Comparison of ENCODE assay signal across 1 cellular context in the genomic region with DNA sequence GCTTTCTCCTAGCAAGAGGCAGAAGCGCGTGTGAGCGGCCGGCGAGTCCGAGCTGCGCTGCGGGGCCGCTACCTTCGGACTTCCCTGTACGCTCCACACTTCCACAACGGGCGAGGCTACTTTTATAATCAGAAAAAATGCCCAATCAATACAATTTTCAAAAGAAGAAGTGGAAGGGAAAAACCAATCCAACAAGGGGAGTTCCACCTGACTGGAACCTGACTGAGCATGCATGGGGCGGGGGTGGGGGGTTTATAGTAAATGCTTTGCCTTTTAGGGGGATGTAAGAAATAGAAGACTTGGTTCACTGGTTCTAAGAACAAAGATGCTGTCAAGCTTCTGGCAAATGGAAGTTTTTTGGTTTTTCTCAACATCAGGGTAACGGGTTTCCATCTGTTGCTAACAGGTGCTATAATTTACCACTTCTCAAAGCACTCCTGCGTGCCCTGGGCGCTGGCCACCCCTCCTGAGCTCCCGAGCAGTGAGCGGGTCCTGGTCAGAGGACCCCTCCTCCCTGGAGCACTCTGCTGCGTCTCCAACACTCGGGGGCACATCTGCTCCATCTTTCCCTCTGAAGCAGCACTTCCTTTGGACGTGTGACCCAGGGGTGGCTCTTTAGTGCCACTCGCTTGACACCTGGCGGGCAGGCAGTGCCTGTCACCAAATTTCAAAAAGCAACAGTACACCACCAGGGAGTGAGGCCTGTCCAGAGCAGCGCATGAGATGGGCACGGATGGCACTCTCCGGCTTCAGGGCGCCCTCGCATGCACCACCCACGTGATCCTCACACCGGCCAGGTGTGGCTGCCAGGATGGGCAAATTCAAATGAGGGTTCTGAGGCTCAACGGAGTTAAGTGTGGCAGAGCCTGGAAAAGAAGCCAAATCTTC.
A peak's percentile ranks its signal among the peaks of the same experiment; 100 is the strongest.
TF ChIP-seq lines count a peak whose summit lies in the region.

No MANE protein-coding gene starts in this region.

TF ChIP-seq in GM12878, 131 proteins besides CTCF, POLR2A, EP300 and RAD21 (continued from another document and continues in another):
- TF ChIP-seq, protein P1, sequence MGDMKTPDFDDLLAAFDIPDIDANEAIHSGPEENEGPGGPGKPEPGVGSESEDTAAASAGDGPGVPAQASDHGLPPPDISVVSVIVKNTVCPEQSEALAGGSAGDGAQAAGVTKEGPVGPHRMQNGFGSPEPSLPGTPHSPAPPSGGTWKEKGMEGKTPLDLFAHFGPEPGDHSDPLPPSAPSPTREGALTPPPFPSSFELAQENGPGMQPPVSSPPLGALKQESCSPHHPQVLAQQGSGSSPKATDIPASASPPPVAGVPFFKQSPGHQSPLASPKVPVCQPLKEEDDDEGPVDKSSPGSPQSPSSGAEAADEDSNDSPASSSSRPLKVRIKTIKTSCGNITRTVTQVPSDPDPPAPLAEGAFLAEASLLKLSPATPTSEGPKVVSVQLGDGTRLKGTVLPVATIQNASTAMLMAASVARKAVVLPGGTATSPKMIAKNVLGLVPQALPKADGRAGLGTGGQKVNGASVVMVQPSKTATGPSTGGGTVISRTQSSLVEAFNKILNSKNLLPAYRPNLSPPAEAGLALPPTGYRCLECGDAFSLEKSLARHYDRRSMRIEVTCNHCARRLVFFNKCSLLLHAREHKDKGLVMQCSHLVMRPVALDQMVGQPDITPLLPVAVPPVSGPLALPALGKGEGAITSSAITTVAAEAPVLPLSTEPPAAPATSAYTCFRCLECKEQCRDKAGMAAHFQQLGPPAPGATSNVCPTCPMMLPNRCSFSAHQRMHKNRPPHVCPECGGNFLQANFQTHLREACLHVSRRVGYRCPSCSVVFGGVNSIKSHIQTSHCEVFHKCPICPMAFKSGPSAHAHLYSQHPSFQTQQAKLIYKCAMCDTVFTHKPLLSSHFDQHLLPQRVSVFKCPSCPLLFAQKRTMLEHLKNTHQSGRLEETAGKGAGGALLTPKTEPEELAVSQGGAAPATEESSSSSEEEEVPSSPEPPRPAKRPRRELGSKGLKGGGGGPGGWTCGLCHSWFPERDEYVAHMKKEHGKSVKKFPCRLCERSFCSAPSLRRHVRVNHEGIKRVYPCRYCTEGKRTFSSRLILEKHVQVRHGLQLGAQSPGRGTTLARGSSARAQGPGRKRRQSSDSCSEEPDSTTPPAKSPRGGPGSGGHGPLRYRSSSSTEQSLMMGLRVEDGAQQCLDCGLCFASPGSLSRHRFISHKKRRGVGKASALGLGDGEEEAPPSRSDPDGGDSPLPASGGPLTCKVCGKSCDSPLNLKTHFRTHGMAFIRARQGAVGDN (IDR thresholded peaks at IDR 0.05), result peak; percentile 88
- no peak for TF ChIP-seq GABPA (IDR thresholded peaks at IDR 0.05; ENCODE audit: low read depth)
- TF ChIP-seq SREBF1 (IDR thresholded peaks at IDR 0.05; ENCODE audit: low read length), result no peak
- TF ChIP-seq, protein P2, sequence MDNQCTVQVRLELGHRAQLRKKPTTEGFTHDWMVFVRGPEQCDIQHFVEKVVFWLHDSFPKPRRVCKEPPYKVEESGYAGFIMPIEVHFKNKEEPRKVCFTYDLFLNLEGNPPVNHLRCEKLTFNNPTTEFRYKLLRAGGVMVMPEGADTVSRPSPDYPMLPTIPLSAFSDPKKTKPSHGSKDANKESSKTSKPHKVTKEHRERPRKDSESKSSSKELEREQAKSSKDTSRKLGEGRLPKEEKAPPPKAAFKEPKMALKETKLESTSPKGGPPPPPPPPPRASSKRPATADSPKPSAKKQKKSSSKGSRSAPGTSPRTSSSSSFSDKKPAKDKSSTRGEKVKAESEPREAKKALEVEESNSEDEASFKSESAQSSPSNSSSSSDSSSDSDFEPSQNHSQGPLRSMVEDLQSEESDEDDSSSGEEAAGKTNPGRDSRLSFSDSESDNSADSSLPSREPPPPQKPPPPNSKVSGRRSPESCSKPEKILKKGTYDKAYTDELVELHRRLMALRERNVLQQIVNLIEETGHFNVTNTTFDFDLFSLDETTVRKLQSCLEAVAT (IDR thresholded peaks at IDR 0.05), result peak; percentile 81
- peak; percentile 34; the same call in 1 of the 2 replicates for TF ChIP-seq TAF1 (IDR thresholded peaks at IDR 0.05; ENCODE audit: borderline replicate concordance, low read depth, low read length)
- TF ChIP-seq, protein P3, sequence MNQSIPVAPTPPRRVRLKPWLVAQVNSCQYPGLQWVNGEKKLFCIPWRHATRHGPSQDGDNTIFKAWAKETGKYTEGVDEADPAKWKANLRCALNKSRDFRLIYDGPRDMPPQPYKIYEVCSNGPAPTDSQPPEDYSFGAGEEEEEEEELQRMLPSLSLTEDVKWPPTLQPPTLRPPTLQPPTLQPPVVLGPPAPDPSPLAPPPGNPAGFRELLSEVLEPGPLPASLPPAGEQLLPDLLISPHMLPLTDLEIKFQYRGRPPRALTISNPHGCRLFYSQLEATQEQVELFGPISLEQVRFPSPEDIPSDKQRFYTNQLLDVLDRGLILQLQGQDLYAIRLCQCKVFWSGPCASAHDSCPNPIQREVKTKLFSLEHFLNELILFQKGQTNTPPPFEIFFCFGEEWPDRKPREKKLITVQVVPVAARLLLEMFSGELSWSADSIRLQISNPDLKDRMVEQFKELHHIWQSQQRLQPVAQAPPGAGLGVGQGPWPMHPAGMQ (IDR thresholded peaks at IDR 0.05; ENCODE audit: borderline replicate concordance), result no peak
- TF ChIP-seq TCF3 (IDR thresholded peaks at IDR 0.05; ENCODE audit: borderline replicate concordance, insufficient read depth, low read depth, low read length), result 0 out of 2 replicates have a peak, but pooled peaks have one; percentile 64
- TF ChIP-seq, protein P4, sequence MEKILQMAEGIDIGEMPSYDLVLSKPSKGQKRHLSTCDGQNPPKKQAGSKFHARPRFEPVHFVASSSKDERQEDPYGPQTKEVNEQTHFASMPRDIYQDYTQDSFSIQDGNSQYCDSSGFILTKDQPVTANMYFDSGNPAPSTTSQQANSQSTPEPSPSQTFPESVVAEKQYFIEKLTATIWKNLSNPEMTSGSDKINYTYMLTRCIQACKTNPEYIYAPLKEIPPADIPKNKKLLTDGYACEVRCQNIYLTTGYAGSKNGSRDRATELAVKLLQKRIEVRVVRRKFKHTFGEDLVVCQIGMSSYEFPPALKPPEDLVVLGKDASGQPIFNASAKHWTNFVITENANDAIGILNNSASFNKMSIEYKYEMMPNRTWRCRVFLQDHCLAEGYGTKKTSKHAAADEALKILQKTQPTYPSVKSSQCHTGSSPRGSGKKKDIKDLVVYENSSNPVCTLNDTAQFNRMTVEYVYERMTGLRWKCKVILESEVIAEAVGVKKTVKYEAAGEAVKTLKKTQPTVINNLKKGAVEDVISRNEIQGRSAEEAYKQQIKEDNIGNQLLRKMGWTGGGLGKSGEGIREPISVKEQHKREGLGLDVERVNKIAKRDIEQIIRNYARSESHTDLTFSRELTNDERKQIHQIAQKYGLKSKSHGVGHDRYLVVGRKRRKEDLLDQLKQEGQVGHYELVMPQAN (conservative IDR thresholded peaks at IDR 0.05), result no peak
- TF ChIP-seq ZNF274 (IDR thresholded peaks at IDR 0.05; ENCODE audit: insufficient read depth, insufficient read length), result no peak
- peak; percentile 35 for TF ChIP-seq CBFB (IDR thresholded peaks at IDR 0.05; ENCODE audit: low read depth)
- no peak for TF ChIP-seq BACH1 (IDR thresholded peaks at IDR 0.05; ENCODE audit: borderline replicate concordance)
- TF ChIP-seq, protein P5, sequence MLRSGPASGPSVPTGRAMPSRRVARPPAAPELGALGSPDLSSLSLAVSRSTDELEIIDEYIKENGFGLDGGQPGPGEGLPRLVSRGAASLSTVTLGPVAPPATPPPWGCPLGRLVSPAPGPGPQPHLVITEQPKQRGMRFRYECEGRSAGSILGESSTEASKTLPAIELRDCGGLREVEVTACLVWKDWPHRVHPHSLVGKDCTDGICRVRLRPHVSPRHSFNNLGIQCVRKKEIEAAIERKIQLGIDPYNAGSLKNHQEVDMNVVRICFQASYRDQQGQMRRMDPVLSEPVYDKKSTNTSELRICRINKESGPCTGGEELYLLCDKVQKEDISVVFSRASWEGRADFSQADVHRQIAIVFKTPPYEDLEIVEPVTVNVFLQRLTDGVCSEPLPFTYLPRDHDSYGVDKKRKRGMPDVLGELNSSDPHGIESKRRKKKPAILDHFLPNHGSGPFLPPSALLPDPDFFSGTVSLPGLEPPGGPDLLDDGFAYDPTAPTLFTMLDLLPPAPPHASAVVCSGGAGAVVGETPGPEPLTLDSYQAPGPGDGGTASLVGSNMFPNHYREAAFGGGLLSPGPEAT (IDR thresholded peaks at IDR 0.05; ENCODE audit: low read depth), result peak; percentile 74; the same call in 1 of the 2 replicates
- TF ChIP-seq RUNX3 (IDR thresholded peaks at IDR 0.05; ENCODE audit: low read length), result peak; percentile 58
- no peak for TF ChIP-seq SREBF2 (IDR thresholded peaks at IDR 0.05; ENCODE audit: low read length)
- no peak for TF ChIP-seq POLR2AphosphoS2 (IDR thresholded peaks at IDR 0.05; ENCODE audit: low read depth, low read length)
- TF ChIP-seq, protein P6, sequence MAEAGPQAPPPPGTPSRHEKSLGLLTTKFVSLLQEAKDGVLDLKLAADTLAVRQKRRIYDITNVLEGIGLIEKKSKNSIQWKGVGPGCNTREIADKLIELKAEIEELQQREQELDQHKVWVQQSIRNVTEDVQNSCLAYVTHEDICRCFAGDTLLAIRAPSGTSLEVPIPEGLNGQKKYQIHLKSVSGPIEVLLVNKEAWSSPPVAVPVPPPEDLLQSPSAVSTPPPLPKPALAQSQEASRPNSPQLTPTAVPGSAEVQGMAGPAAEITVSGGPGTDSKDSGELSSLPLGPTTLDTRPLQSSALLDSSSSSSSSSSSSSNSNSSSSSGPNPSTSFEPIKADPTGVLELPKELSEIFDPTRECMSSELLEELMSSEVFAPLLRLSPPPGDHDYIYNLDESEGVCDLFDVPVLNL (IDR thresholded peaks at IDR 0.05; ENCODE audit: low read depth, low read length), result no peak
- TF ChIP-seq, protein P7, sequence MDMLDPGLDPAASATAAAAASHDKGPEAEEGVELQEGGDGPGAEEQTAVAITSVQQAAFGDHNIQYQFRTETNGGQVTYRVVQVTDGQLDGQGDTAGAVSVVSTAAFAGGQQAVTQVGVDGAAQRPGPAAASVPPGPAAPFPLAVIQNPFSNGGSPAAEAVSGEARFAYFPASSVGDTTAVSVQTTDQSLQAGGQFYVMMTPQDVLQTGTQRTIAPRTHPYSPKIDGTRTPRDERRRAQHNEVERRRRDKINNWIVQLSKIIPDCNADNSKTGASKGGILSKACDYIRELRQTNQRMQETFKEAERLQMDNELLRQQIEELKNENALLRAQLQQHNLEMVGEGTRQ (IDR thresholded peaks at IDR 0.05; ENCODE audit: borderline replicate concordance, low read depth, low read length), result no peak; the same call in 1 of the 2 replicates
- TF ChIP-seq RBBP5 (conservative IDR thresholded peaks at IDR 0.05), result no peak
- 0 out of 2 replicates have a peak, but pooled peaks have one; percentile 42 for TF ChIP-seq CHD1 (IDR thresholded peaks at IDR 0.05; ENCODE audit: low read depth, low read length)
- TF ChIP-seq ZNF207 (IDR thresholded peaks at IDR 0.05; ENCODE audit: borderline replicate concordance), result peak; percentile 39; the same call in 1 of the 2 replicates
- TF ChIP-seq, protein P8, sequence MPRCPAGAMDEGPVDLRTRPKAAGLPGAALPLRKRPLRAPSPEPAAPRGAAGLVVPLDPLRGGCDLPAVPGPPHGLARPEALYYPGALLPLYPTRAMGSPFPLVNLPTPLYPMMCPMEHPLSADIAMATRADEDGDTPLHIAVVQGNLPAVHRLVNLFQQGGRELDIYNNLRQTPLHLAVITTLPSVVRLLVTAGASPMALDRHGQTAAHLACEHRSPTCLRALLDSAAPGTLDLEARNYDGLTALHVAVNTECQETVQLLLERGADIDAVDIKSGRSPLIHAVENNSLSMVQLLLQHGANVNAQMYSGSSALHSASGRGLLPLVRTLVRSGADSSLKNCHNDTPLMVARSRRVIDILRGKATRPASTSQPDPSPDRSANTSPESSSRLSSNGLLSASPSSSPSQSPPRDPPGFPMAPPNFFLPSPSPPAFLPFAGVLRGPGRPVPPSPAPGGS (IDR thresholded peaks at IDR 0.05; ENCODE audit: borderline replicate concordance, insufficient read depth, low read depth, low read length, poor library complexity, severe bottlenecking), result peak; percentile 60
- TF ChIP-seq NFYA (IDR thresholded peaks at IDR 0.05; ENCODE audit: borderline replicate concordance, low read depth, low read length), result no peak
- TF ChIP-seq KDM1A (IDR thresholded peaks at IDR 0.05; ENCODE audit: borderline replicate concordance), result no peak
- TF ChIP-seq YBX1 (IDR thresholded peaks at IDR 0.05), result no peak
- TF ChIP-seq NBN (IDR thresholded peaks at IDR 0.05), result peak; percentile 60
- peak; percentile 51 for TF ChIP-seq MYC (IDR thresholded peaks at IDR 0.05; ENCODE audit: insufficient read depth, insufficient read length, insufficient replicate concordance, low read length, severe bottlenecking)
- TF ChIP-seq SMARCA5 (IDR thresholded peaks at IDR 0.05), result no peak; the same call in 1 of the 2 replicates
- no peak for TF ChIP-seq ZSCAN29 (IDR thresholded peaks at IDR 0.05)
- TF ChIP-seq, protein P9, sequence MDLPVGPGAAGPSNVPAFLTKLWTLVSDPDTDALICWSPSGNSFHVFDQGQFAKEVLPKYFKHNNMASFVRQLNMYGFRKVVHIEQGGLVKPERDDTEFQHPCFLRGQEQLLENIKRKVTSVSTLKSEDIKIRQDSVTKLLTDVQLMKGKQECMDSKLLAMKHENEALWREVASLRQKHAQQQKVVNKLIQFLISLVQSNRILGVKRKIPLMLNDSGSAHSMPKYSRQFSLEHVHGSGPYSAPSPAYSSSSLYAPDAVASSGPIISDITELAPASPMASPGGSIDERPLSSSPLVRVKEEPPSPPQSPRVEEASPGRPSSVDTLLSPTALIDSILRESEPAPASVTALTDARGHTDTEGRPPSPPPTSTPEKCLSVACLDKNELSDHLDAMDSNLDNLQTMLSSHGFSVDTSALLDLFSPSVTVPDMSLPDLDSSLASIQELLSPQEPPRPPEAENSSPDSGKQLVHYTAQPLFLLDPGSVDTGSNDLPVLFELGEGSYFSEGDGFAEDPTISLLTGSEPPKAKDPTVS (IDR thresholded peaks at IDR 0.05; ENCODE audit: low read depth, low read length), result no peak
- TF ChIP-seq TCF7 (IDR thresholded peaks at IDR 0.05; ENCODE audit: borderline replicate concordance), result no peak
- TF ChIP-seq BRCA1 (IDR thresholded peaks at IDR 0.05; ENCODE audit: low read depth, low read length), result no peak
- no peak for TF ChIP-seq WRNIP1 (IDR thresholded peaks at IDR 0.05; ENCODE audit: borderline replicate concordance, low read depth, low read length)
- TF ChIP-seq SIN3A (IDR thresholded peaks at IDR 0.05; ENCODE audit: low read depth, low read length), result no peak; the same call in 1 of the 2 replicates
- TF ChIP-seq TBL1XR1 (IDR thresholded peaks at IDR 0.05; ENCODE audit: low read depth, low read length), result no peak
